Comparison of ENCODE assay signal across 21 cellular contexts in the genomic region with DNA sequence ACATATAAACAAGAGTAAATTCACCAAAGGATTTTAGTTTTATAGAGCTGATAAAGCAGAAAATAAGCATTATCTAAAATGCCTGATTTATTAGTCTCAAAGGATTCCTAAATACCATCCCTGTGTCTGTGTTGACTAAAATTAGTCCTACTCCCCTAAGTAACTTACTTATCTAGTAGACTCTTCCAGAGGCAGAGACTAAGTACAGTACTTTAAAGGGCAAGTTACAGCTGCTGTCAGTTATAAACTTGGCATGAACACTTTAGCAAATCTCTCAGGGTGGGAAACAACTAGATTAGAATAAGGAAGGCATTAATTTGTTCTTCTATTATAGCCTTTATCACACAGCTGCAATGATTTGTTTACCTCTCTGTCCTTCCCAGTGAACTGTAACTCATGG. TPM values are rescaled to one million over a fixed set of nuclear protein-coding genes. Genes with fewer than 3 reads are reported as not detected.
DNase-seq lines count a peak whose midpoint lies in the region; ATAC-seq, FAIRE-seq and TF ChIP-seq lines count a peak whose summit lies in the region.
"Had no signal": no experiment of that assay in that cellular context is flagged by ENCODE, and none has a peak within 500 bp of the region (broad histone marks: within the 10 kb centered on the region; RNA-seq: fewer than 3 reads in every experiment).

No MANE protein-coding gene starts in this region.

- H3K4me2 ChIP-seq in A549 (no peak overlapping the region), mesenchymal stem cell (ENCODE audit: low read length, poor library complexity, severe bottlenecking) (no peak overlapping the region)

- H3K27ac ChIP-seq in A549 (no peak overlapping the region), mesenchymal stem cell (ENCODE audit: low read length, poor library complexity, severe bottlenecking) (no peak overlapping the region)
- H3K27ac ChIP-seq: C4-2B, sigmoid colon had no signal

- H3K9me3 ChIP-seq in A549 = no peaks in the 10 kb centered on the region
- H3K9me3 ChIP-seq in adipocyte (ENCODE audit: control insufficient read depth, low read length) = no peaks in the 10 kb centered on the region
- H3K9me3 ChIP-seq in mesenchymal stem cell (ENCODE audit: control insufficient read depth, low read length) = no peaks in the 10 kb centered on the region
- H3K9me3 ChIP-seq: sigmoid colon had no signal

- no peak for FAIRE-seq in A549 (lab: Jason Lieb, UNC)
- FAIRE-seq: astrocyte, RCC 7860, urothelium cell line had no signal

- H3K36me3 ChIP-seq in adipocyte (ENCODE audit: control insufficient read depth, insufficient read depth, low read length, severe bottlenecking) (no peaks in the 10 kb centered on the region), mesenchymal stem cell (ENCODE audit: control insufficient read depth in 1 of 2, insufficient read depth in 2 of 2, low read depth in 1 of 2, low read length in 2 of 2) (peaks cover 0 to 16% of the 10 kb centered on the region in 2 experiments), H7 (replicated peaks; ENCODE audit: control insufficient read depth, insufficient read depth, low read length) (no peaks in the 10 kb centered on the region)
- H3K36me3 ChIP-seq: sigmoid colon had no signal

- H3K4me1 ChIP-seq in A549 (peaks cover 42% of the 10 kb centered on the region), adipocyte (ENCODE audit: control insufficient read depth, insufficient read depth, low read length) (peaks cover 36% of the 10 kb centered on the region), mesenchymal stem cell (ENCODE audit: control insufficient read depth, insufficient read depth, low read depth, low read length) (no peaks in the 10 kb centered on the region)

- CTCF ChIA-PET in A549 (lab: Yijun Ruan, JAX) = interaction anchor here (1.1 kb wide), 1 partner anchor 47 kb away, joined by 3 read pairs; a partner anchor contains a TSS

- H2AK5ac ChIP-seq in mesenchymal stem cell (ENCODE audit: low read length, severe bottlenecking) = no peak overlapping the region

- no peak overlapping the region for H3K23ac ChIP-seq in mesenchymal stem cell (ENCODE audit: low read length in 2 of 2)

- no peak overlapping the region for H2BK15ac ChIP-seq in mesenchymal stem cell (ENCODE audit: low read depth, poor library complexity, severe bottlenecking)

- no peak overlapping the region for H2BK120ac ChIP-seq in mesenchymal stem cell (ENCODE audit: low read depth, low read length)

- no peak for TF ChIP-seq EP300 in A549 (IDR thresholded peaks at IDR 0.05)

- no peak overlapping the region for H2BK12ac ChIP-seq in mesenchymal stem cell (ENCODE audit: low read length in 2 of 2)

- H3K4ac ChIP-seq in mesenchymal stem cell (ENCODE audit: low read depth in 1 of 2, low read length in 2 of 2) = no peak overlapping the region

- TF ChIP-seq POLR2A in A549 (IDR thresholded peaks at IDR 0.05; ENCODE audit: low read length) = no peak

- DNase-seq in A549 (ENCODE audit: low read depth in 1 of 2, low spot score in 1 of 2) = no peak
- peak; percentile 12 for DNase-seq in GM03348 (ENCODE audit: low spot score)
- peak; percentile 39 for DNase-seq in adipocyte (ENCODE audit: low read depth)
- DNase-seq in mesenchymal stem cell = peak; percentile 26
- no peak for DNase-seq in H7
- no peak for DNase-seq in mesenteric fat pad (ENCODE audit: low spot score)
- no peak for DNase-seq in SIG-M5 treated with dmso at 0.1 percent for 504 hours (lab: John Stamatoyannopoulos, UW; ENCODE audit: unreplicated experiment)
- DNase-seq: activated CD4-positive, alpha-beta T cell treated with anti-CD3 and anti-CD28 coated beads, Interleukin-2, amount 10 ng/mL, durations not matched to agents 24 days and 14 days; effector CD8-positive, alpha-beta T cell; HFFc6; Karpas-422; mesendoderm; MV-4-11; NCI-H1694; NCI-H748 treated with DMSO at 0.1 percent for 48 hours; sigmoid colon had no signal

- H3K9ac ChIP-seq in adipocyte (ENCODE audit: low read length) (no peak overlapping the region), mesenchymal stem cell (ENCODE audit: low read length) (no peak overlapping the region)

- H4K8ac ChIP-seq in mesenchymal stem cell (ENCODE audit: low read length) = no peak overlapping the region

- H2AFZ ChIP-seq in mesenchymal stem cell (ENCODE audit: low read depth, low read length) = no peak overlapping the region

- H3K14ac ChIP-seq in mesenchymal stem cell (ENCODE audit: low read length in 2 of 2) = no peak overlapping the region

- H3K4me3 ChIP-seq in A549 (no peak overlapping the region), adipocyte (ENCODE audit: low read length) (peak overlapping the region; percentile 70), mesenchymal stem cell (ENCODE audit: insufficient read depth in 1 of 2, low read depth in 1 of 2, low read length in 2 of 2) (no peak overlapping the region), H7 (ENCODE audit: insufficient read depth, low read depth, low read length) (no peak overlapping the region)
- H3K4me3 ChIP-seq: sigmoid colon had no signal

- no peak for TF ChIP-seq CTCF in A549 (IDR thresholded peaks at IDR 0.05)

- H3K18ac ChIP-seq in mesenchymal stem cell (ENCODE audit: low read depth in 1 of 2, low read length in 2 of 2) = no peak overlapping the region

- ATAC-seq in A549 (peak; percentile 13 to 14; a peak in 3 of 6 replicates), GM18909 (IDR thresholded peaks at IDR 0.05; ENCODE audit: poor library complexity, unreplicated experiment) (no peak)

- peaks cover 18% of the 10 kb centered on the region for H3K79me1 ChIP-seq in mesenchymal stem cell (replicated peaks; ENCODE audit: low read length, poor library complexity, severe bottlenecking)

- POLR2A ChIA-PET in A549 (lab: Yijun Ruan, JAX) = no interaction called here

- TF ChIP-seq RAD21 in A549 (conservative IDR thresholded peaks at IDR 0.05 in 1 of 2, IDR thresholded peaks at IDR 0.05 in 1 of 2) = no peak

- no peak overlapping the region for H2BK5ac ChIP-seq in mesenchymal stem cell (ENCODE audit: low read depth, low read length, poor library complexity, severe bottlenecking)

- H4K91ac ChIP-seq in mesenchymal stem cell (ENCODE audit: low read length) = no peak overlapping the region

- H3K27me3 ChIP-seq in adipocyte (replicated peaks; ENCODE audit: control insufficient read depth, insufficient read depth, low read length) = no peaks in the 10 kb centered on the region
- H3K27me3 ChIP-seq in mesenchymal stem cell (ENCODE audit: control insufficient read depth in 1 of 2, insufficient read depth in 1 of 2, low read length in 2 of 2) = no peaks in the 10 kb centered on the region
- no peaks in the 10 kb centered on the region for H3K27me3 ChIP-seq in H7 (ENCODE audit: control insufficient read depth, insufficient read depth, low read length)
- H3K27me3 ChIP-seq: sigmoid colon had no signal

TF ChIP-seq in A549, 52 proteins besides CTCF, POLR2A, EP300 and RAD21 (continues in another document):
- TF ChIP-seq KDM1A (IDR thresholded peaks at IDR 0.05; ENCODE audit: low read depth) (no peak), MYC (IDR thresholded peaks at IDR 0.05; ENCODE audit: borderline replicate concordance, low read length) (no peak), JUNB (IDR thresholded peaks at IDR 0.05) (no peak), ZFP36 (IDR thresholded peaks at IDR 0.05; ENCODE audit: borderline replicate concordance, partially characterized antibody) (no peak), NPAS2 (CRISPR knock-in tag; IDR thresholded peaks at IDR 0.05; ENCODE audit: borderline replicate concordance) (no peak), RNF2 (IDR thresholded peaks at IDR 0.05; ENCODE audit: borderline replicate concordance, low read depth) (no peak), RCOR1 (IDR thresholded peaks at IDR 0.05; ENCODE audit: low read depth, low read length) (no peak), RARB (CRISPR knock-in tag; IDR thresholded peaks at IDR 0.05) (no peak), HOXA7 (CRISPR knock-in tag; IDR thresholded peaks at IDR 0.05) (no peak), CEBPB (IDR thresholded peaks at IDR 0.05) (no peak)
- TF ChIP-seq, protein P1, sequence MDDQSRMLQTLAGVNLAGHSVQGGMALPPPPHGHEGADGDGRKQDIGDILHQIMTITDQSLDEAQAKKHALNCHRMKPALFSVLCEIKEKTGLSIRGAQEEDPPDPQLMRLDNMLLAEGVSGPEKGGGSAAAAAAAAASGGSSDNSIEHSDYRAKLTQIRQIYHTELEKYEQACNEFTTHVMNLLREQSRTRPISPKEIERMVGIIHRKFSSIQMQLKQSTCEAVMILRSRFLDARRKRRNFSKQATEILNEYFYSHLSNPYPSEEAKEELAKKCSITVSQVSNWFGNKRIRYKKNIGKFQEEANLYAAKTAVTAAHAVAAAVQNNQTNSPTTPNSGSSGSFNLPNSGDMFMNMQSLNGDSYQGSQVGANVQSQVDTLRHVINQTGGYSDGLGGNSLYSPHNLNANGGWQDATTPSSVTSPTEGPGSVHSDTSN (IDR thresholded peaks at IDR 0.05) = no peak

RNA-seq across cellular contexts. Expression of a gene that starts 46.0 kb away (rescaled TPM):
- polyA plus RNA-seq in A549 (2011; rRNA removed) (132 and 142 TPM in 2 replicates), A549 (2017; fragmentation: RNase III; extraction: RNeasy Plus Mini Kit Qiagen cat#74134 plus additional on column Dnase treatment) (52.7 to 56.2 TPM (median 56.0 TPM) in 3 replicates)
- 10.9 and 11.0 TPM in 2 replicates for polyA plus RNA-seq in A549 (2012; cell fraction: cytosol; rRNA removed)
- polyA plus RNA-seq in A549 (2012; cell fraction: nucleus; rRNA removed) = 8.7 and 14.5 TPM in 2 replicates
- polyA minus RNA-seq in A549 (2011; rRNA and poly(A)+ RNA removed) = 66.7 and 74.1 TPM in 2 replicates
- 39.7 TPM for polyA plus RNA-seq in mesenchymal stem cell (2013, experiment 1 of 2)
- 42.6 TPM for polyA plus RNA-seq in mesenchymal stem cell (2013, experiment 2 of 2)
- 20.6 and 22.2 TPM in 2 replicates for total RNA-seq in H7 (2014; rRNA removed; shearing (Covaris generic))
- total RNA-seq in mesenteric fat pad = 36.9 TPM

Comparison
In these comparisons a context has a peak if more than half of its experiments do, and no peak if none do; other contexts are left out.
1. DNase-seq: peak in GM03348 (single experiment), adipocyte (single experiment) and mesenchymal stem cell (single experiment); none in A549 (0 of 2), H7 (single experiment), mesenteric fat pad (single experiment) and SIG-M5 treated with dmso at 0.1 percent for 504 hours (single experiment).